Comparison of ENCODE assay signal across 9 cellular contexts in genomic region chr1:209768354-209768774, GRCh38.
DNase-seq lines count a peak whose midpoint lies in the region; ATAC-seq lines count a peak whose summit lies in the region.
"Had no signal": no experiment of that assay in that cellular context is flagged by ENCODE, and none has a peak within 500 bp of the region (broad histone marks: within the 10 kb centered on the region; RNA-seq: fewer than 3 reads in every experiment).

No MANE protein-coding gene starts in this region.

- intact Hi-C loops in dendritic cell treated with granulocyte-macrophage colony-stimulating factor and Interleukin-4, amounts not matched to agents 40 ng/mL and 50 ng/mL, for 4 days (cut with micrococcal nuclease), result no loop called here

- H3K27ac Mint-ChIP-seq in dendritic cell treated with granulocyte-macrophage colony-stimulating factor and Interleukin-4, amounts not matched to agents 40 ng/mL and 50 ng/mL, for 4 days, result no peak overlapping the region

- peaks cover 32% of the 10 kb centered on the region for H3K4me1 Mint-ChIP-seq in dendritic cell treated with granulocyte-macrophage colony-stimulating factor and Interleukin-4, amounts not matched to agents 40 ng/mL and 50 ng/mL, for 4 days (ENCODE audit: low read depth)

- H3K36me3 Mint-ChIP-seq in dendritic cell treated with granulocyte-macrophage colony-stimulating factor and Interleukin-4, amounts not matched to agents 40 ng/mL and 50 ng/mL, for 4 days (ENCODE audit: low read depth), result peaks cover 55% of the 10 kb centered on the region

- ATAC-seq in GM18868 (IDR thresholded peaks at IDR 0.05; ENCODE audit: unreplicated experiment) (peak; percentile 87), HG02981 (IDR thresholded peaks at IDR 0.05; ENCODE audit: unreplicated experiment) (peak; percentile 87)

- no peaks in the 10 kb centered on the region for H3K9me3 Mint-ChIP-seq in dendritic cell treated with granulocyte-macrophage colony-stimulating factor and Interleukin-4, amounts not matched to agents 40 ng/mL and 50 ng/mL, for 4 days
- H3K9me3 Mint-ChIP-seq: nephron had no signal

- no peaks in the 10 kb centered on the region for H3K27me3 Mint-ChIP-seq in dendritic cell treated with granulocyte-macrophage colony-stimulating factor and Interleukin-4, amounts not matched to agents 40 ng/mL and 50 ng/mL, for 4 days

- peak; percentile 65 for DNase-seq in T-helper 9 cell
- peak; percentile 65 to 71 for DNase-seq in stimulated activated CD4-positive, alpha-beta T cell treated with anti-CD3 and anti-CD28 coated beads, Interleukin-2, amount 100 ng/mL, for 48 hours
- DNase-seq in NCI-H82 treated with DMSO at 0.1 percent for 48 hours (lab: John Stamatoyannopoulos, UW; ENCODE audit: unreplicated experiment), result no peak
- no peak for DNase-seq in HCEC 1CT
- no peak for DNase-seq in NCI-H226

- H3K4me3 Mint-ChIP-seq in dendritic cell treated with granulocyte-macrophage colony-stimulating factor and Interleukin-4, amounts not matched to agents 40 ng/mL and 50 ng/mL, for 4 days, result peak overlapping the region; percentile 51
- H3K4me3 Mint-ChIP-seq: nephron had no signal

Comparison
In these comparisons a context has a peak if more than half of its experiments do, and no peak if none do; other contexts are left out.
1. DNase-seq: peak in T-helper 9 cell (single experiment) and stimulated activated CD4-positive, alpha-beta T cell treated with anti-CD3 and anti-CD28 coated beads, Interleukin-2, amount 100 ng/mL, for 48 hours (2 of 2); none in NCI-H82 treated with DMSO at 0.1 percent for 48 hours (single experiment), HCEC 1CT (single experiment) and NCI-H226 (single experiment).